Comparison of ENCODE assay signal across 17 cellular contexts in genomic region chr15:76433798-76434400, GRCh38.
DNase-seq lines count a peak whose midpoint lies in the region; ATAC-seq and TF ChIP-seq lines count a peak whose summit lies in the region.
"Had no signal": no experiment of that assay in that cellular context is flagged by ENCODE, and none has a peak within 500 bp of the region (broad histone marks: within the 10 kb centered on the region; RNA-seq: fewer than 3 reads in every experiment).

No MANE protein-coding gene starts in this region.

- H2BK120ac ChIP-seq in IMR-90 (ENCODE audit: low read depth, low read length), result no peak overlapping the region

- H3K56ac ChIP-seq in IMR-90 (ENCODE audit: extremely low read depth, insufficient read depth, low read length), result no peak overlapping the region

- CTCF ChIA-PET in IMR-90 (lab: Yijun Ruan, JAX), result no interaction called here

- no peak; the same call in 1 of the 2 replicates for ATAC-seq in IMR-90 (ENCODE audit: low read depth)
- no peak for ATAC-seq in GM18909 (IDR thresholded peaks at IDR 0.05; ENCODE audit: poor library complexity, unreplicated experiment)
- no peak for ATAC-seq in GM21526 (IDR thresholded peaks at IDR 0.05; ENCODE audit: low FRiP score, unreplicated experiment)
- ATAC-seq: stimulated activated naive B cell treated with anti-CD40 and anti-IgM and Interleukin-4, amounts not matched to agents 10 μg/mL and 1 μg/mL and 100 μg/mL, for 72 hours had no signal

- H3K9me1 ChIP-seq in IMR-90 (ENCODE audit: insufficient read depth, low read length), result peaks cover 2% of the 10 kb centered on the region; the same call in 1 of the 2 replicates

- no peak overlapping the region for H3K23ac ChIP-seq in IMR-90 (ENCODE audit: low read depth, low read length)

- no peak overlapping the region for H3K4me3 ChIP-seq in AG10803 (ENCODE audit: low read length)
- H3K4me3 ChIP-seq in IMR-90 (ENCODE audit: insufficient read depth, low read depth, low read length), result no peak overlapping the region
- H3K4me3 ChIP-seq: esophagus muscularis mucosa, smooth muscle cell had no signal

- H2AFZ ChIP-seq in IMR-90 (replicated peaks; ENCODE audit: low read length, poor library complexity), result no peak overlapping the region

- no peak overlapping the region for H3K27ac ChIP-seq in IMR-90 (ENCODE audit: insufficient read depth, low read length)
- H3K27ac ChIP-seq: esophagus muscularis mucosa, VCaP had no signal

- BruUV-seq in IMR-90 (replicated peaks; lab: Mats Ljungman, UMichigan), result no TSS peak

- H3K14ac ChIP-seq in IMR-90 (replicated peaks; ENCODE audit: low read depth, low read length), result no peak overlapping the region

- H3K18ac ChIP-seq in IMR-90 (ENCODE audit: low read depth, low read length), result no peak overlapping the region

- DNase-seq in AG10803 (ENCODE audit: low read depth), result peak; percentile 71
- peak; percentile 9 for DNase-seq in IMR-90
- peak; percentile 16 for DNase-seq in amniotic epithelial cell (ENCODE audit: low read depth)
- peak; percentile 66 for DNase-seq in kidney tubule cell (ENCODE audit: low spot score)
- no peak for DNase-seq in stimulated activated CD4-positive, alpha-beta T cell treated with anti-CD3 and anti-CD28 coated beads, Interleukin-4, amount 100 ng/mL, for 24 hours
- DNase-seq in NCI-H345 (lab: John Stamatoyannopoulos, UW), result no peak
- DNase-seq: activated CD8-positive, alpha-beta memory T cell treated with anti-CD3 and anti-CD28 coated beads for 24 hours; Calu3; hippocampal formation; NCI-H187; NCI-H524; stimulated activated naive B cell treated with anti-CD40 and anti-IgM and Interleukin-4, amounts not matched to agents 10 μg/mL and 1 μg/mL and 100 μg/mL, for 72 hours had no signal

- no peaks in the 10 kb centered on the region for H3K36me3 ChIP-seq in IMR-90 (ENCODE audit: control insufficient read depth, insufficient read depth, low read length)

- TF ChIP-seq POLR2A in IMR-90 (IDR thresholded peaks at IDR 0.05; ENCODE audit: low read depth, low read length), result no peak

- in situ Hi-C loops in IMR-90 (cut with MboI; ENCODE audit: low sequenced_read_pairs), result no loop called here

- no peak overlapping the region for H4K5ac ChIP-seq in IMR-90 (ENCODE audit: low read depth, low read length)

- POLR2A ChIA-PET in IMR-90 (lab: Charles Lee; ENCODE audit: unreplicated experiment), result interaction anchor here (1.0 kb wide), 1 partner anchor 20 kb away, joined by 5 read pairs; no protein-coding TSS in a partner anchor

- no peaks in the 10 kb centered on the region; a peak in 1 of 4 replicates for H3K79me1 ChIP-seq in IMR-90 (ENCODE audit: low read depth in 1 of 2, low read length in 2 of 2)

- no peak overlapping the region for H3K4ac ChIP-seq in IMR-90 (ENCODE audit: low read depth, low read length)

- H2AK9ac ChIP-seq in IMR-90 (replicated peaks; ENCODE audit: low read depth, low read length, poor library complexity), result no peak overlapping the region

- no peak overlapping the region for H4K91ac ChIP-seq in IMR-90 (ENCODE audit: insufficient read depth, low read depth, low read length)

- no peak overlapping the region for H2BK5ac ChIP-seq in IMR-90 (ENCODE audit: low read depth, low read length, poor library complexity, severe bottlenecking)

- no peak overlapping the region for H4K8ac ChIP-seq in IMR-90 (ENCODE audit: low read depth in 2 of 2, low read length in 2 of 2)

- TF ChIP-seq RAD21 in IMR-90 (IDR thresholded peaks at IDR 0.05; ENCODE audit: low read length), result no peak

- no peaks in the 10 kb centered on the region; the same call in 1 of the 2 replicates for H3K4me1 ChIP-seq in IMR-90 (ENCODE audit: control insufficient read depth, insufficient read depth, low read length)

- no peak overlapping the region for H2BK15ac ChIP-seq in IMR-90 (ENCODE audit: low read depth, low read length)

- intact Hi-C loops in IMR-90 (cut with micrococcal nuclease), result no loop called here

- H2BK20ac ChIP-seq in IMR-90 (ENCODE audit: low read depth, low read length), result no peak overlapping the region

- no peak overlapping the region for H3K9ac ChIP-seq in IMR-90 (ENCODE audit: low read depth, low read length)

- H3K9me3 ChIP-seq in IMR-90 (ENCODE audit: control insufficient read depth, insufficient read depth, low read length), result no peaks in the 10 kb centered on the region
- H3K9me3 ChIP-seq: esophagus muscularis mucosa had no signal

- no peak overlapping the region for H2AK5ac ChIP-seq in IMR-90 (ENCODE audit: low read depth, low read length)

- dilution Hi-C loops in IMR-90 (cut with HindIII; ENCODE audit: low sequenced_read_pairs, unreplicated experiment), result no loop called here

- TF ChIP-seq CTCF in AG10803 (conservative IDR thresholded peaks at IDR 0.05; ENCODE audit: low read length) (no peak), IMR-90 (conservative IDR thresholded peaks at IDR 0.05; ENCODE audit: low read depth, low read length) (no peak)

- H3K27me3 ChIP-seq in IMR-90 (ENCODE audit: control insufficient read depth, insufficient read depth, low read length), result no peaks in the 10 kb centered on the region
- H3K27me3 ChIP-seq: esophagus muscularis mucosa had no signal

- no peaks in the 10 kb centered on the region for H4K20me1 ChIP-seq in IMR-90 (ENCODE audit: insufficient read depth, low read length)

- no peak overlapping the region; the same call in 1 of the 2 replicates for H3K4me2 ChIP-seq in IMR-90 (ENCODE audit: low read depth, low read length)
- H3K4me2 ChIP-seq: smooth muscle cell had no signal

- 0% methylated on average over 1 of the region's 3 CpGs; no CpG with 5 or more reads in 1 of the 2 experiments for whole genome bisulfite sequencing in IMR-90 (ENCODE audit: extremely low coverage in 2 of 2, insufficient read length in 1 of 2), 2 experiments

TF ChIP-seq in IMR-90, 13 proteins besides CTCF, POLR2A, EP300 and RAD21:
- TF ChIP-seq SMC3 (IDR thresholded peaks at IDR 0.05; ENCODE audit: low read depth, low read length), result no peak
- TF ChIP-seq RCOR1 (IDR thresholded peaks at IDR 0.05; ENCODE audit: insufficient replicate concordance, low read length), result no peak
- no peak for TF ChIP-seq RFX5 (IDR thresholded peaks at IDR 0.05; ENCODE audit: low read depth, low read length)
- no peak for TF ChIP-seq FOS (IDR thresholded peaks at IDR 0.05; ENCODE audit: low read depth, low read length)
- no peak for TF ChIP-seq CHD1 (IDR thresholded peaks at IDR 0.05; ENCODE audit: low read depth, low read length)
- no peak; the same call in 1 of the 2 replicates for TF ChIP-seq USF2 (IDR thresholded peaks at IDR 0.05; ENCODE audit: low read depth, low read length)
- TF ChIP-seq MAZ (IDR thresholded peaks at IDR 0.05; ENCODE audit: borderline replicate concordance, low read depth, low read length), result no peak
- no peak for TF ChIP-seq NFE2L2 (IDR thresholded peaks at IDR 0.05; ENCODE audit: low read depth, low read length)
- no peak for TF ChIP-seq MAFK (IDR thresholded peaks at IDR 0.05; ENCODE audit: low read depth, low read length)
- TF ChIP-seq MXI1 (IDR thresholded peaks at IDR 0.05; ENCODE audit: borderline replicate concordance, low read depth, low read length), result no peak
- no peak for TF ChIP-seq BHLHE40 (IDR thresholded peaks at IDR 0.05; ENCODE audit: low read depth, low read length)
- TF ChIP-seq CEBPB (IDR thresholded peaks at IDR 0.05; ENCODE audit: low read depth, low read length), result no peak
- TF ChIP-seq ELK1 (IDR thresholded peaks at IDR 0.05; ENCODE audit: borderline replicate concordance, low read depth, low read length), result no peak

Comparison
In these comparisons a context has a peak if more than half of its experiments do, and no peak if none do; other contexts are left out.
1. DNase-seq: peak in AG10803 (single experiment), IMR-90 (single experiment), amniotic epithelial cell (single experiment) and kidney tubule cell (single experiment); none in stimulated activated CD4-positive, alpha-beta T cell treated with anti-CD3 and anti-CD28 coated beads, Interleukin-4, amount 100 ng/mL, for 24 hours (single experiment) and NCI-H345 (single experiment).